In genomic region chr21:28518620-28519019, GRCh38 we compare ENCODE assay signal across 1 cellular context.
TF ChIP-seq lines count a peak whose summit lies in the region.

No MANE protein-coding gene starts in this region.

TF ChIP-seq in IMR-90, 13 proteins besides CTCF, POLR2A, EP300 and RAD21:
- no peak for TF ChIP-seq BHLHE40 (IDR thresholded peaks at IDR 0.05; ENCODE audit: low read depth, low read length)
- no peak for TF ChIP-seq MAZ (IDR thresholded peaks at IDR 0.05; ENCODE audit: borderline replicate concordance, low read depth, low read length)
- TF ChIP-seq RFX5 (IDR thresholded peaks at IDR 0.05; ENCODE audit: low read depth, low read length) = no peak
- TF ChIP-seq NFE2L2 (IDR thresholded peaks at IDR 0.05; ENCODE audit: low read depth, low read length) = no peak
- no peak for TF ChIP-seq USF2 (IDR thresholded peaks at IDR 0.05; ENCODE audit: low read depth, low read length)
- no peak for TF ChIP-seq RCOR1 (IDR thresholded peaks at IDR 0.05; ENCODE audit: insufficient replicate concordance, low read length)
- no peak for TF ChIP-seq MAFK (IDR thresholded peaks at IDR 0.05; ENCODE audit: low read depth, low read length)
- no peak for TF ChIP-seq CHD1 (IDR thresholded peaks at IDR 0.05; ENCODE audit: low read depth, low read length)
- TF ChIP-seq FOS (IDR thresholded peaks at IDR 0.05; ENCODE audit: low read depth, low read length) = no peak
- no peak for TF ChIP-seq ELK1 (IDR thresholded peaks at IDR 0.05; ENCODE audit: borderline replicate concordance, low read depth, low read length)
- no peak for TF ChIP-seq CEBPB (IDR thresholded peaks at IDR 0.05; ENCODE audit: low read depth, low read length)
- TF ChIP-seq MXI1 (IDR thresholded peaks at IDR 0.05; ENCODE audit: borderline replicate concordance, low read depth, low read length) = no peak
TF ChIP-seq in IMR-90: peak in this region for 0.
